In the genomic region with DNA sequence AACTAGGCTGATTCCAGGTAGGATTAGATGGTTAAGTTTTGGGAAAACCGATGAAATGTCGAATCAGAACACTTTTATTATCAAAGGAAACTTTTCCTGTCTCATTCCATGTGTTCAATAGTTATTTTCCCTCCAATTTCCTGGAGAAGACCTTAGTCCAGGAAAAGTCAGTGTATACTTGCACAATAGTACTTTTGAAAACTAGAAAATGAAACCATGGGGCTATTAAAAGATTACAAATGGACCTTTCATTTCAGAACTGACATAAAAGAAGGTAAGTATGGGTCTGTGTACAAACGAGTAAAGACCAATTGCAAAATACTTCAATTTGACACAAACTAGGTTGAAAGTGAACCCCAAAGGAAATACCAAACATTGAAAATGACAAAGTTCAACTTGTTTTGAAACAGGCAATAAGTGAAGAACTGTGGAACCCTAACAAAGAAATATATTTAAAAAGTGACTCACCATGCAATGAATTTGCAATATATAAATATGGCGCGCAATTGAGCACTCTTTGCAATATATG, we compare ENCODE assay signal across 9 cellular contexts. TPM values are rescaled to one million over a fixed set of nuclear protein-coding genes. Genes with fewer than 3 reads are reported as not detected.
DNase-seq lines count a peak whose midpoint lies in the region; ATAC-seq, FAIRE-seq and TF ChIP-seq lines count a peak whose summit lies in the region.
"Had no signal": no experiment of that assay in that cellular context is flagged by ENCODE, and none has a peak within 500 bp of the region (broad histone marks: within the 10 kb centered on the region; RNA-seq: fewer than 3 reads in every experiment).

No MANE protein-coding gene starts in this region.

- H3K27me3 ChIP-seq in BLaER1 (no peaks in the 10 kb centered on the region), Panc1 (ENCODE audit: control insufficient read depth, insufficient read depth, low read length) (no peaks in the 10 kb centered on the region), fibroblast of lung (ENCODE audit: control insufficient read depth, insufficient read depth, low read length) (no peaks in the 10 kb centered on the region)

- H3K36me3 Mint-ChIP-seq in activated T-helper 2 cell treated with anti-CD3 and anti-CD28 coated beads, Interferon-gamma antibody, Interleukin-2, Interleukin-4, amounts not matched to agents 10 μg/mL and 5 μg/mL and 100 μg/mL, durations not matched to agents 14 hours and 24 hours and 36 hours (ENCODE audit: low read depth): no peaks in the 10 kb centered on the region

- H3K9ac ChIP-seq in BLaER1 (no peak overlapping the region), fibroblast of lung (ENCODE audit: insufficient read depth, low read length) (no peak overlapping the region)

- TF ChIP-seq CTCF in Panc1 (IDR thresholded peaks at IDR 0.05): no peak
- TF ChIP-seq CTCF in fibroblast of lung (conservative IDR thresholded peaks at IDR 0.05 in 1 of 2, IDR thresholded peaks at IDR 0.05 in 1 of 2; ENCODE audit: low read depth in 1 of 2, low read length in 2 of 2): no peak

- H3K36me3 ChIP-seq in BLaER1: no peaks in the 10 kb centered on the region
- no peaks in the 10 kb centered on the region for H3K36me3 ChIP-seq in Panc1 (ENCODE audit: control insufficient read depth, insufficient read depth, low read length)
- peaks cover 2% of the 10 kb centered on the region for H3K36me3 ChIP-seq in fibroblast of lung (ENCODE audit: control insufficient read depth, insufficient read depth, low read length)

- CTCF ChIA-PET in Panc1 (lab: Charles Lee): interaction anchor here (0.7 kb wide), 1 partner anchor 16 kb away, joined by 5 read pairs; no protein-coding TSS in a partner anchor

- H3K9me3 ChIP-seq in BLaER1: no peaks in the 10 kb centered on the region
- no peaks in the 10 kb centered on the region for H3K9me3 ChIP-seq in Panc1 (ENCODE audit: control insufficient read depth, insufficient read depth, low read depth, low read length)
- no peaks in the 10 kb centered on the region for H3K9me3 ChIP-seq in fibroblast of lung (ENCODE audit: control insufficient read depth, insufficient read depth, low read depth, low read length)

- H2AFZ ChIP-seq in fibroblast of lung (ENCODE audit: low read length): no peak overlapping the region

- no peak overlapping the region for H3K27ac Mint-ChIP-seq in activated T-helper 2 cell treated with anti-CD3 and anti-CD28 coated beads, Interferon-gamma antibody, Interleukin-2, Interleukin-4, amounts not matched to agents 10 μg/mL and 5 μg/mL and 100 μg/mL, durations not matched to agents 14 hours and 24 hours and 36 hours
- H3K27ac Mint-ChIP-seq: stimulated activated naive CD8-positive, alpha-beta T cell treated with anti-CD3 and anti-CD28 coated beads, Interleukin-15, Interleukin-2, amounts not matched to agents 100 ng/mL and 50 ng/mL, for 24 hours had no signal

- H3K79me2 ChIP-seq in fibroblast of lung (ENCODE audit: control insufficient read depth, insufficient read depth, low read length): peaks cover 44% of the 10 kb centered on the region

- peaks cover 36% of the 10 kb centered on the region for H3K4me1 ChIP-seq in BLaER1
- H3K4me1 ChIP-seq in Panc1 (ENCODE audit: control insufficient read depth, insufficient read depth, low read length): peaks cover 35% of the 10 kb centered on the region
- H3K4me1 ChIP-seq in fibroblast of lung (ENCODE audit: control insufficient read depth, extremely low read depth, insufficient read depth, low read length): peaks cover 22% of the 10 kb centered on the region

- in situ Hi-C loops in Panc1 (cut with HindIII; ENCODE audit: low pct_unique_long_range_greater_than_20kb, low sequenced_read_pairs): loop anchor here (5.0 kb wide), 1 partner anchor 42 kb away; no protein-coding TSS in a partner anchor

- no peaks in the 10 kb centered on the region for H3K9me3 Mint-ChIP-seq in activated T-helper 2 cell treated with anti-CD3 and anti-CD28 coated beads, Interferon-gamma antibody, Interleukin-2, Interleukin-4, amounts not matched to agents 10 μg/mL and 5 μg/mL and 100 μg/mL, durations not matched to agents 14 hours and 24 hours and 36 hours
- H3K9me3 Mint-ChIP-seq: stimulated activated naive CD8-positive, alpha-beta T cell treated with anti-CD3 and anti-CD28 coated beads, Interleukin-15, Interleukin-2, amounts not matched to agents 100 ng/mL and 50 ng/mL, for 24 hours had no signal

- no TSS peak for BruUV-seq in Panc1 (replicated peaks; lab: Mats Ljungman, UMichigan)

- no peak for FAIRE-seq in RCC 7860 (lab: Jason Lieb, UNC)

- ATAC-seq in Panc1: no peak

- intact Hi-C loops in Panc1 (cut with micrococcal nuclease; ENCODE audit: unreplicated experiment): no loop called here
- intact Hi-C loops in activated T-helper 2 cell treated with anti-CD3 and anti-CD28 coated beads, Interferon-gamma antibody, Interleukin-2, Interleukin-4, amounts not matched to agents 10 μg/mL and 5 μg/mL and 100 μg/mL, durations not matched to agents 14 hours and 24 hours and 36 hours (cut with micrococcal nuclease): loop anchor here (5.0 kb wide), 1 partner anchor 43 kb away; a partner anchor contains a TSS

- H3K27ac ChIP-seq in BLaER1: no peak overlapping the region
- H3K27ac ChIP-seq in Panc1 (ENCODE audit: low read length): peak overlapping the region; percentile 23; the same call in 1 of the 2 replicates
- H3K27ac ChIP-seq in fibroblast of lung (ENCODE audit: insufficient read depth, low read length): peak overlapping the region; percentile 93

- H3K4me1 Mint-ChIP-seq in activated T-helper 2 cell treated with anti-CD3 and anti-CD28 coated beads, Interferon-gamma antibody, Interleukin-2, Interleukin-4, amounts not matched to agents 10 μg/mL and 5 μg/mL and 100 μg/mL, durations not matched to agents 14 hours and 24 hours and 36 hours (ENCODE audit: low read depth): peaks cover 17% of the 10 kb centered on the region

- 0 out of 2 replicates have a peak overlapping the region, but pooled peaks have one; percentile 77 for H3K4me2 ChIP-seq in BLaER1
- H3K4me2 ChIP-seq in fibroblast of lung (ENCODE audit: extremely low read depth, insufficient read depth, low read length): peak overlapping the region; percentile 85

- no peak overlapping the region for H3K4me3 ChIP-seq in BLaER1
- H3K4me3 ChIP-seq in Panc1 (ENCODE audit: low read depth in 2 of 2, low read length in 2 of 2): peak overlapping the region in 1 of 2 experiments; percentile 73; a peak in 1 of 4 replicates
- peak overlapping the region; percentile 28 to 92 (median 76) for H3K4me3 ChIP-seq in fibroblast of lung (replicated peaks in 1 of 4; ENCODE audit: control extremely low read depth in 1 of 4, insufficient read depth in 1 of 4, low read depth in 3 of 4, low read length in 4 of 4)

- POLR2A ChIA-PET in Panc1 (lab: Charles Lee): interaction anchor here (0.7 kb wide), 1 partner anchor 39 kb away, joined by 13 read pairs; no protein-coding TSS in a partner anchor

- DNase-seq in Panc1 (ENCODE audit: low read depth, low spot score) (no peak), fibroblast of lung (ENCODE audit: low read depth in 2 of 2) (peak in 1 of 2 donors; percentile 56), pons (ENCODE audit: low spot score) (peak; percentile 45), A172 (ENCODE audit: low spot score) (no peak), RCC 7860 (ENCODE audit: low spot score) (no peak)
- DNase-seq in activated CD4-positive, alpha-beta T cell treated with anti-CD3 and anti-CD28 coated beads for 4 hours: no peak
- DNase-seq in activated T-helper 2 cell treated with anti-CD3 and anti-CD28 coated beads, Interferon-gamma antibody, Interleukin-2, Interleukin-4, amounts not matched to agents 10 μg/mL and 5 μg/mL and 100 μg/mL, durations not matched to agents 14 hours and 24 hours and 36 hours (ENCODE audit: low spot score): no peak

- no peak overlapping the region for H3K4me3 Mint-ChIP-seq in activated T-helper 2 cell treated with anti-CD3 and anti-CD28 coated beads, Interferon-gamma antibody, Interleukin-2, Interleukin-4, amounts not matched to agents 10 μg/mL and 5 μg/mL and 100 μg/mL, durations not matched to agents 14 hours and 24 hours and 36 hours (ENCODE audit: low read depth)
- H3K4me3 Mint-ChIP-seq: stimulated activated naive CD8-positive, alpha-beta T cell treated with anti-CD3 and anti-CD28 coated beads, Interleukin-15, Interleukin-2, amounts not matched to agents 100 ng/mL and 50 ng/mL, for 24 hours had no signal

- H4K20me1 ChIP-seq in BLaER1 (no peaks in the 10 kb centered on the region), fibroblast of lung (ENCODE audit: control insufficient read depth, extremely low read depth, insufficient read depth, low read length) (no peaks in the 10 kb centered on the region)

- H3K27me3 Mint-ChIP-seq in activated T-helper 2 cell treated with anti-CD3 and anti-CD28 coated beads, Interferon-gamma antibody, Interleukin-2, Interleukin-4, amounts not matched to agents 10 μg/mL and 5 μg/mL and 100 μg/mL, durations not matched to agents 14 hours and 24 hours and 36 hours (ENCODE audit: low read depth): no peaks in the 10 kb centered on the region
- H3K27me3 Mint-ChIP-seq: stimulated activated naive CD8-positive, alpha-beta T cell treated with anti-CD3 and anti-CD28 coated beads, Interleukin-15, Interleukin-2, amounts not matched to agents 100 ng/mL and 50 ng/mL, for 24 hours had no signal

RNA-seq across cellular contexts. Expression of a gene that starts 2.1 kb away (rescaled TPM):
- total RNA-seq in Panc1 (2021; ENCODE audit: unreplicated experiment) (8.0 TPM), fibroblast of lung (31.8 and 77.5 TPM in 2 replicates)
- 7.8 TPM for polyA plus RNA-seq in Panc1 (2012; ENCODE audit: insufficient read length)
- 14.3 and 14.9 TPM in 2 replicates for polyA plus RNA-seq in fibroblast of lung
- 25.4 and 27.1 TPM in 2 replicates for polyA plus RNA-seq in fibroblast of lung (2012)
- polyA minus RNA-seq in fibroblast of lung (ENCODE audit: low replicate concordance): 21.2 and 26.7 TPM in 2 replicates
- 2.3 and 2.4 TPM in 2 replicates for total RNA-seq in activated T-helper 2 cell treated with anti-CD3 and anti-CD28 coated beads, Interferon-gamma antibody, Interleukin-2, Interleukin-4, amounts not matched to agents 10 μg/mL and 5 μg/mL and 100 μg/mL, durations not matched to agents 14 hours and 24 hours and 36 hours
- 26.7 and 28.7 TPM in 2 replicates for total RNA-seq in A172 (2014; rRNA removed; shearing (Covaris generic))

RNA-seq across cellular contexts. Expression of a gene that starts 28.6 kb away (rescaled TPM):
- total RNA-seq in Panc1 (2021; ENCODE audit: unreplicated experiment) (53.1 TPM), fibroblast of lung (12.1 and 16.3 TPM in 2 replicates)
- 58.1 TPM for polyA plus RNA-seq in Panc1 (2012; ENCODE audit: insufficient read length)
- 106 and 132 TPM in 2 replicates for polyA plus RNA-seq in fibroblast of lung
- polyA plus RNA-seq in fibroblast of lung (2012): 69.8 and 73.6 TPM in 2 replicates
- 87.0 and 98.0 TPM in 2 replicates for polyA minus RNA-seq in fibroblast of lung (ENCODE audit: low replicate concordance)
- total RNA-seq in activated T-helper 2 cell treated with anti-CD3 and anti-CD28 coated beads, Interferon-gamma antibody, Interleukin-2, Interleukin-4, amounts not matched to agents 10 μg/mL and 5 μg/mL and 100 μg/mL, durations not matched to agents 14 hours and 24 hours and 36 hours: 5.6 and 6.5 TPM in 2 replicates
- 68.2 and 69.7 TPM in 2 replicates for total RNA-seq in A172 (2014; rRNA removed; shearing (Covaris generic))

RNA-seq across cellular contexts. Expression of a gene that starts 44.5 kb away (rescaled TPM):
- total RNA-seq in Panc1 (2021; ENCODE audit: unreplicated experiment) (22.8 TPM), fibroblast of lung (16.4 and 26.6 TPM in 2 replicates)
- 19.1 TPM for polyA plus RNA-seq in Panc1 (2012; ENCODE audit: insufficient read length)
- polyA plus RNA-seq in fibroblast of lung: 30.7 and 47.2 TPM in 2 replicates
- polyA plus RNA-seq in fibroblast of lung (2012): 22.7 and 35.4 TPM in 2 replicates
- 33.3 and 51.5 TPM in 2 replicates for polyA minus RNA-seq in fibroblast of lung (ENCODE audit: low replicate concordance)
- total RNA-seq in activated T-helper 2 cell treated with anti-CD3 and anti-CD28 coated beads, Interferon-gamma antibody, Interleukin-2, Interleukin-4, amounts not matched to agents 10 μg/mL and 5 μg/mL and 100 μg/mL, durations not matched to agents 14 hours and 24 hours and 36 hours: 15.8 and 17.4 TPM in 2 replicates
- total RNA-seq in A172 (2014; rRNA removed; shearing (Covaris generic)): 31.7 and 32.1 TPM in 2 replicates

RNA-seq across cellular contexts. Expression of a gene that starts 51.6 kb away (rescaled TPM):
- total RNA-seq in Panc1 (2021; ENCODE audit: unreplicated experiment) (17.9 TPM), fibroblast of lung (6.4 and 13.4 TPM in 2 replicates)
- polyA plus RNA-seq in Panc1 (2012; ENCODE audit: insufficient read length): 19.9 TPM
- polyA plus RNA-seq in fibroblast of lung: 11.0 and 13.2 TPM in 2 replicates
- 11.6 and 12.1 TPM in 2 replicates for polyA plus RNA-seq in fibroblast of lung (2012)
- 2.2 and 3.7 TPM in 2 replicates for polyA minus RNA-seq in fibroblast of lung (ENCODE audit: low replicate concordance)
- 1.8 and 2.9 TPM in 2 replicates for total RNA-seq in activated T-helper 2 cell treated with anti-CD3 and anti-CD28 coated beads, Interferon-gamma antibody, Interleukin-2, Interleukin-4, amounts not matched to agents 10 μg/mL and 5 μg/mL and 100 μg/mL, durations not matched to agents 14 hours and 24 hours and 36 hours
- 6.2 and 10.0 TPM in 2 replicates for total RNA-seq in A172 (2014; rRNA removed; shearing (Covaris generic))

RNA-seq across cellular contexts. Expression of a gene that starts 52.0 kb away (rescaled TPM):
- total RNA-seq in Panc1 (2021; ENCODE audit: unreplicated experiment) (37.9 TPM), fibroblast of lung (16.9 and 22.1 TPM in 2 replicates)
- polyA plus RNA-seq in Panc1 (2012; ENCODE audit: insufficient read length): 27.8 TPM
- polyA plus RNA-seq in fibroblast of lung: 7.7 and 8.3 TPM in 2 replicates
- polyA plus RNA-seq in fibroblast of lung (2012): 7.7 and 8.1 TPM in 2 replicates
- 7.3 and 7.8 TPM in 2 replicates for polyA minus RNA-seq in fibroblast of lung (ENCODE audit: low replicate concordance)
- 35.0 and 40.2 TPM in 2 replicates for total RNA-seq in activated T-helper 2 cell treated with anti-CD3 and anti-CD28 coated beads, Interferon-gamma antibody, Interleukin-2, Interleukin-4, amounts not matched to agents 10 μg/mL and 5 μg/mL and 100 μg/mL, durations not matched to agents 14 hours and 24 hours and 36 hours
- 22.4 and 25.6 TPM in 2 replicates for total RNA-seq in A172 (2014; rRNA removed; shearing (Covaris generic))
